ENCODE assay signal across 8 cellular contexts in the genomic region with DNA sequence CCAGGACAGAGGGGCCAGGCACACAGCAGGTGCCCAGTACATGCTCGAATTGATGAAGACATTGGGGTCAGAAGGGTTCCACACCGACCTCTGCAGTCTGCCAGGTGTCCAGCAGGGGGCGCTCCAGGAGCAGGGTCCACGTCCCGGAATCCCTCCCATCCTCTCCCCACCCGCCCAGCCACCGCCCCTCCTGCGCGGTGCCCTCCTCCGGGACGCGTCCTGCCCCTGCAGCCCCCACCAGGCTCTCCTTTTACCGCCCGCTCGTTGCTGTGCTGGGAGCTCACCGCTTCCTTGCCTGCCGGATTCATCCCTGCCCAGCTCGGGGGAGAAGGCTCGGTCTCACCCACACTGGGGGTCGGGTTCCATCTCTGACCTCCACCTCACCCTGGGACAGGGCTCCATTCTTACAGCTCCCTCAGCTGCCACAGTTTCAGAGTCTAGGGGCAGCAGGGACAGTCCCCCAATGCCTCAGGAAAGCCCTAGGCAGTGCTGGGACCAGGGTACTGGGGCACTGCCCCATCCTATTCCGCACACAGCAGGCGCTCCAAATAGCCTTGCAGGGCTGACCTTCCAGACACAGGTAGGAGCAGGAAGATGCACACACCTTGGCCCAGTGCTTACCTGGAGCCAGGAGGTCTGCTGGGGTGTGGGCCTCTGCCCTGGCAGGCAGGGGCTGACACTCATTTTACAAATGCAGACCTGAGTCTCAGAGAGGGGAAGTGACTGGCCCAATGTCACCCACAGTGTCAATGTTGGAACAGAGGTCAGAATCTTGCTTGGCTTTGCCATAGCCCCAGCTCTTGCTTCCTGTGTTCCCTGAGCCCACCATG. TPM values are rescaled to one million over a fixed set of nuclear protein-coding genes. Genes with fewer than 3 reads are reported as not detected.
DNase-seq lines count a peak whose midpoint lies in the region; ATAC-seq and TF ChIP-seq lines count a peak whose summit lies in the region.

No MANE protein-coding gene starts in this region.

- no peaks in the 10 kb centered on the region for H3K9me3 ChIP-seq in left lung

- peak; percentile 86 for ATAC-seq in left lung
- no peak for ATAC-seq in GM18873 (IDR thresholded peaks at IDR 0.05; ENCODE audit: low FRiP score, unreplicated experiment)

- no peak overlapping the region for H3K4me3 ChIP-seq in left lung

- DNase-seq in A172 (ENCODE audit: low spot score): peak; percentile 32
- peak; percentile 90 for DNase-seq in GM13977 (ENCODE audit: low spot score)
- peak; percentile 18 for DNase-seq in NCI-H1048 (lab: John Stamatoyannopoulos, UW)
- peak; percentile 52 for DNase-seq in activated CD4-positive, alpha-beta T cell treated with anti-CD3 and anti-CD28 coated beads for 1 hour
- peak; percentile 50 for DNase-seq in cerebellar cortex (ENCODE audit: low spot score)
- peak; percentile 55 to 93 for DNase-seq in left lung
- peak; percentile 51 to 74 (median 71) for DNase-seq in stimulated activated CD4-positive, alpha-beta T cell treated with anti-CD3 and anti-CD28 coated beads, TNF-alpha, amount 100 ng/mL, for 48 hours (ENCODE audit: low read depth in 3 of 3)

- no peaks in the 10 kb centered on the region for H3K4me1 ChIP-seq in left lung

- no peak overlapping the region for H3K27ac ChIP-seq in left lung

- intact Hi-C loops in left lung (cut with DNase I): no loop called here

- no peaks in the 10 kb centered on the region for H3K36me3 ChIP-seq in left lung

- TF ChIP-seq CTCF in GM13977 (IDR thresholded peaks at IDR 0.05; ENCODE audit: extremely low read depth, insufficient read depth, missing control alignments) (peak; percentile 87), left lung (IDR thresholded peaks at IDR 0.05) (peak; percentile 90 to 94)

- no peaks in the 10 kb centered on the region for H3K27me3 ChIP-seq in left lung

- in situ Hi-C loops in GM13977 (cut with MboI; ENCODE audit: low pct_unique_long_range_greater_than_20kb, low sequenced_read_pairs, unreplicated experiment): no loop called here

RNA-seq across cellular contexts. Expression of a gene that starts 31.0 kb away (rescaled TPM):
- total RNA-seq in A172 (2014; rRNA removed; shearing (Covaris generic)): 0.10 TPM in 1 of 2 replicates, not detected in the other
- 1 to 10 TPM; 1.3 to 1.9 TPM for total RNA-seq in left lung

Comparison
In these comparisons a context has a peak if more than half of its experiments do, and no peak if none do; other contexts are left out.
1. DNase-seq: peak in every context shown above with its lines; median percentile 90 in GM13977; 74 in left lung; 71 in stimulated activated CD4-positive, alpha-beta T cell treated with anti-CD3 and anti-CD28 coated beads, TNF-alpha, amount 100 ng/mL, for 48 hours; 52 in activated CD4-positive, alpha-beta T cell treated with anti-CD3 and anti-CD28 coated beads for 1 hour; 50 in cerebellar cortex; 32 in A172; 18 in NCI-H1048.